Comparison of ENCODE assay signal across 7 cellular contexts in genomic region chr3:63385629-63386028, GRCh38.
"Had no signal": no experiment of that assay in that cellular context is flagged by ENCODE, and none has a peak within 500 bp of the region (broad histone marks: within the 10 kb centered on the region; RNA-seq: fewer than 3 reads in every experiment).

No MANE protein-coding gene starts in this region.

- H3K4me2 ChIP-seq: KMS-11 had no signal

- ATAC-seq: HepG2, K562 had no signal

- DNase-seq: IMR-90, KBM-7, KG1 had no signal

- H3K4me3 ChIP-seq: K562 had no signal

- H3K9ac ChIP-seq: KMS-11 had no signal

- H3K27ac ChIP-seq: HL-60, KMS-11 had no signal
